In genomic region chr12:1878214-1878613, GRCh38 we compare ENCODE assay signal across 24 cellular contexts. TPM values are rescaled to one million over a fixed set of nuclear protein-coding genes. Genes with fewer than 3 reads are reported as not detected.
DNase-seq lines count a peak whose midpoint lies in the region; TF ChIP-seq lines count a peak whose summit lies in the region.
"Had no signal": no experiment of that assay in that cellular context is flagged by ENCODE, and none has a peak within 500 bp of the region (broad histone marks: within the 10 kb centered on the region; RNA-seq: fewer than 3 reads in every experiment).

No MANE protein-coding gene starts in this region.

- no peaks in the 10 kb centered on the region for H4K20me1 ChIP-seq in GM23248 (ENCODE audit: insufficient read depth)

- H2AFZ ChIP-seq in GM23248, result no peak overlapping the region
- H2AFZ ChIP-seq: GM23338 had no signal

- H3K27ac Mint-ChIP-seq in osteocyte (ENCODE audit: unreplicated experiment), result no peak overlapping the region
- no peak overlapping the region for H3K27ac Mint-ChIP-seq in T-helper 2 cell treated with Interferon-gamma antibody and Interleukin-4, amounts not matched to agents 5 μg/mL and 100 μg/mL, for 36 hours
- H3K27ac Mint-ChIP-seq: CD8-positive, alpha-beta T cell; GM23338 had no signal

- no peaks in the 10 kb centered on the region for H3F3A ChIP-seq in GM23248 (ENCODE audit: insufficient read depth)

- TF ChIP-seq EP300 in esophagus muscularis mucosa (IDR thresholded peaks at IDR 0.05), result no peak

- intact Hi-C loops in esophagus muscularis mucosa (cut with DNase I), result no loop called here

- in situ Hi-C loops in GM23248 (cut with MboI), result no loop called here

- DNase-seq in activated CD4-positive, alpha-beta T cell treated with anti-CD3 and anti-CD28 coated beads for 1 hour, result peak; percentile 3
- no peak for DNase-seq in activated CD4-positive, alpha-beta T cell treated with anti-CD3 and anti-CD28 coated beads for 48 hours
- DNase-seq in D341Med (ENCODE audit: low spot score) (peak; percentile 14), esophagus muscularis mucosa (ENCODE audit: extremely low spot score) (peak; percentile 77), osteocyte (ENCODE audit: extremely low spot score, unreplicated experiment) (peak; percentile 65), GM23248 (no peak), SKM-1 (lab: John Stamatoyannopoulos, UW; ENCODE audit: unreplicated experiment) (no peak)
- no peak for DNase-seq in T-helper 2 cell treated with Interferon-gamma antibody and Interleukin-4, amounts not matched to agents 5 μg/mL and 100 μg/mL, for 36 hours (ENCODE audit: low spot score)
- DNase-seq: 8988T; C1 segment of cervical spinal cord; CD8-positive, alpha-beta T cell; DMS153; HCEC 1CT; KG1; NCI-H1092; NCI-H1436 treated with DMSO at 0.1 percent for 48 hours; NCI-H1930; NCI-H2227 treated with DMSO at 0.1 percent for 48 hours; NCI-H510A; SHP77 treated with DMSO at 0.1 percent for 48 hours had no signal

- no peak overlapping the region for H3K4me3 Mint-ChIP-seq in osteocyte (ENCODE audit: unreplicated experiment)
- no peak overlapping the region for H3K4me3 Mint-ChIP-seq in T-helper 2 cell treated with Interferon-gamma antibody and Interleukin-4, amounts not matched to agents 5 μg/mL and 100 μg/mL, for 36 hours
- H3K4me3 Mint-ChIP-seq: CD8-positive, alpha-beta T cell; GM23338 had no signal

- H3K36me3 ChIP-seq in esophagus muscularis mucosa (no peaks in the 10 kb centered on the region), GM23248 (ENCODE audit: low read depth) (no peaks in the 10 kb centered on the region)

- no peaks in the 10 kb centered on the region for H3K9me3 Mint-ChIP-seq in osteocyte (ENCODE audit: unreplicated experiment)
- H3K9me3 Mint-ChIP-seq in T-helper 2 cell treated with Interferon-gamma antibody and Interleukin-4, amounts not matched to agents 5 μg/mL and 100 μg/mL, for 36 hours, result no peaks in the 10 kb centered on the region
- H3K9me3 Mint-ChIP-seq: CD8-positive, alpha-beta T cell; GM23338 had no signal

- H3K27ac ChIP-seq in esophagus muscularis mucosa (replicated peaks in 1 of 4) (no peak overlapping the region), GM23248 (no peak overlapping the region)
- H3K27ac ChIP-seq: RWPE1 had no signal

- WGBS in esophagus muscularis mucosa, result 94% methylated on average over 10 of the region's 10 CpGs
- WGBS in GM23248 (ENCODE audit: low coverage in 1 of 2, low lambda C conversion rate in 2 of 2, missing lambda C conversion rate in 2 of 2), 2 experiments, result 56 to 72% methylated on average over 10 of the region's 10 CpGs

- TF ChIP-seq CTCF in esophagus muscularis mucosa (IDR thresholded peaks at IDR 0.05), result no peak
- no peak for TF ChIP-seq CTCF in osteocyte (IDR thresholded peaks at IDR 0.05)

- H3K9me3 ChIP-seq in esophagus muscularis mucosa (no peaks in the 10 kb centered on the region), GM23248 (ENCODE audit: low read depth) (no peaks in the 10 kb centered on the region)

- H3K27me3 Mint-ChIP-seq in osteocyte (ENCODE audit: unreplicated experiment), result peaks cover 59% of the 10 kb centered on the region
- no peaks in the 10 kb centered on the region for H3K27me3 Mint-ChIP-seq in T-helper 2 cell treated with Interferon-gamma antibody and Interleukin-4, amounts not matched to agents 5 μg/mL and 100 μg/mL, for 36 hours (ENCODE audit: low read depth)

- H3K4me2 ChIP-seq in GM23248 (ENCODE audit: unreplicated experiment), result no peak overlapping the region
- H3K4me2 ChIP-seq: GM23338 had no signal

- H3K4me1 ChIP-seq in esophagus muscularis mucosa (no peaks in the 10 kb centered on the region), GM23248 (ENCODE audit: insufficient read depth) (no peaks in the 10 kb centered on the region)

- H3K79me2 ChIP-seq in GM23248 (ENCODE audit: insufficient read depth), result no peaks in the 10 kb centered on the region

- H3K27me3 ChIP-seq in esophagus muscularis mucosa (no peaks in the 10 kb centered on the region), GM23248 (replicated peaks; ENCODE audit: insufficient read depth) (peaks cover 43% of the 10 kb centered on the region)

- no peaks in the 10 kb centered on the region for H3K4me1 Mint-ChIP-seq in osteocyte (ENCODE audit: unreplicated experiment)
- no peaks in the 10 kb centered on the region for H3K4me1 Mint-ChIP-seq in T-helper 2 cell treated with Interferon-gamma antibody and Interleukin-4, amounts not matched to agents 5 μg/mL and 100 μg/mL, for 36 hours (ENCODE audit: low read depth)
- H3K4me1 Mint-ChIP-seq: GM23338 had no signal

- no peak for TF ChIP-seq POLR2A in esophagus muscularis mucosa (IDR thresholded peaks at IDR 0.05; ENCODE audit: low read depth)

- H3K9me2 ChIP-seq in GM23248 (ENCODE audit: insufficient read depth), result no peaks in the 10 kb centered on the region

- H3K4me3 ChIP-seq in esophagus muscularis mucosa, result no peak overlapping the region
- H3K4me3 ChIP-seq in GM23248, result no peak overlapping the region
- H3K4me3 ChIP-seq: GM23338 had no signal

- H3K9ac ChIP-seq in GM23248, result no peak overlapping the region

- H3K36me3 Mint-ChIP-seq in osteocyte (ENCODE audit: unreplicated experiment), result no peaks in the 10 kb centered on the region
- no peaks in the 10 kb centered on the region for H3K36me3 Mint-ChIP-seq in T-helper 2 cell treated with Interferon-gamma antibody and Interleukin-4, amounts not matched to agents 5 μg/mL and 100 μg/mL, for 36 hours (ENCODE audit: low read depth)
- H3K36me3 Mint-ChIP-seq: CD8-positive, alpha-beta T cell had no signal

RNA-seq across cellular contexts. Expression of gene CACNA2D4, which starts 40.2 kb away (rescaled TPM):
- 1 to 10 TPM in 3 of 4 donors, under 1 TPM in 1; 0.84 to 3.8 (median 3.4) TPM for total RNA-seq in esophagus muscularis mucosa
- total RNA-seq in osteocyte, result not detected in 2 replicates
- under 0.01 TPM in 1 of 2 replicates, not detected in the other for total RNA-seq in GM23248 (2014; rRNA removed; shearing (Covaris generic))
- polyA plus RNA-seq in GM23248 (2016; fragmentation: Nextera tagmentation; extraction: Ambion mirVana), result 0.23 and 0.49 TPM in 2 replicates
- total RNA-seq: G401 had no signal

RNA-seq across cellular contexts. Expression of gene LRTM2, which starts 57.8 kb away (rescaled TPM):
- total RNA-seq in esophagus muscularis mucosa (under 1 TPM in 1 of 4 donors, not detected in 3; 0.17 TPM), osteocyte (not detected in 2 replicates)
- not detected in 2 replicates for total RNA-seq in GM23248 (2014; rRNA removed; shearing (Covaris generic))
- polyA plus RNA-seq in GM23248 (2016; fragmentation: Nextera tagmentation; extraction: Ambion mirVana), result not detected in 2 replicates
- total RNA-seq: CD8-positive, alpha-beta T cell; G401; GM23338; HT1080 had no signal

Comparison
In these comparisons a context has a peak if more than half of its experiments do, and no peak if none do; other contexts are left out.
1. DNase-seq: peak in activated CD4-positive, alpha-beta T cell treated with anti-CD3 and anti-CD28 coated beads for 1 hour (single experiment), D341Med (single experiment), esophagus muscularis mucosa (single experiment) and osteocyte (single experiment); none in activated CD4-positive, alpha-beta T cell treated with anti-CD3 and anti-CD28 coated beads for 48 hours (single experiment), T-helper 2 cell treated with Interferon-gamma antibody and Interleukin-4, amounts not matched to agents 5 μg/mL and 100 μg/mL, for 36 hours (single experiment), GM23248 (single experiment) and SKM-1 (single experiment).